Comparison of ENCODE assay signal across 7 cellular contexts in genomic region chr16:35152067-35152627, GRCh38.
"Had no signal": no experiment of that assay in that cellular context is flagged by ENCODE, and none has a peak within 500 bp of the region (broad histone marks: within the 10 kb centered on the region; RNA-seq: fewer than 3 reads in every experiment).

No MANE protein-coding gene starts in this region.

- H3K27ac ChIP-seq: GM23248 had no signal

- H3K36me3 ChIP-seq: HAP-1 had no signal

- H3K4me3 ChIP-seq: GM23248, HAP-1 had no signal

- H3K27ac Mint-ChIP-seq: HFFc6 had no signal

- DNase-seq: GM23248, GOT3, H7, HFFc6, IMR-90 had no signal

- H3K4me3 Mint-ChIP-seq: HFFc6 had no signal

- ATAC-seq: HCT116 had no signal

- H3K4me1 ChIP-seq: HAP-1 had no signal
